2 cellular contexts compared by ENCODE assay signal in genomic region chr5:141366016-141366896, GRCh38.
TF ChIP-seq lines count a peak whose summit lies in the region.

No MANE protein-coding gene starts in this region.

TF ChIP-seq in liver, 16 proteins besides CTCF, POLR2A, EP300 and RAD21:
- no peak for TF ChIP-seq RXRA (IDR thresholded peaks at IDR 0.05)
- no peak for TF ChIP-seq EGR1 (IDR thresholded peaks at IDR 0.05; ENCODE audit: low read depth in 2 of 2)
- no peak for TF ChIP-seq FOXA2 (IDR thresholded peaks at IDR 0.05)
- no peak for TF ChIP-seq REST (IDR thresholded peaks at IDR 0.05)
- TF ChIP-seq HNF4A (conservative IDR thresholded peaks at IDR 0.05) = no peak
- TF ChIP-seq SP1 (IDR thresholded peaks at IDR 0.05) = no peak
- TF ChIP-seq TAF1 (conservative IDR thresholded peaks at IDR 0.05) = no peak
- no peak for TF ChIP-seq HNF4G (IDR thresholded peaks at IDR 0.05)
- no peak for TF ChIP-seq YY1 (IDR thresholded peaks at IDR 0.05)
TF ChIP-seq in liver: peak in this region for 0.

TF ChIP-seq in HepG2, 621 proteins besides CTCF, POLR2A, EP300 and RAD21:
- TF ChIP-seq ZNF549 (CRISPR knock-in tag; IDR thresholded peaks at IDR 0.05) (no peak), JDP2 (CRISPR knock-in tag; IDR thresholded peaks at IDR 0.05; ENCODE audit: borderline replicate concordance) (no peak), HMG20B (CRISPR knock-in tag; conservative IDR thresholded peaks at IDR 0.05) (no peak), REL (CRISPR knock-in tag; conservative IDR thresholded peaks at IDR 0.05) (no peak), ZNF816 (CRISPR knock-in tag; IDR thresholded peaks at IDR 0.05; ENCODE audit: borderline replicate concordance) (no peak), PHB2 (IDR thresholded peaks at IDR 0.05; ENCODE audit: partially characterized antibody) (no peak), ZHX2 (IDR thresholded peaks at IDR 0.05; ENCODE audit: low read depth) (no peak), ZHX2 (CRISPR knock-in tag; IDR thresholded peaks at IDR 0.05; ENCODE audit: borderline replicate concordance) (no peak), ZNF432 (CRISPR knock-in tag; IDR thresholded peaks at IDR 0.05; ENCODE audit: borderline replicate concordance) (no peak), ZFP1 (CRISPR knock-in tag; IDR thresholded peaks at IDR 0.05) (no peak), TBX2 (CRISPR knock-in tag; IDR thresholded peaks at IDR 0.05; ENCODE audit: borderline replicate concordance) (no peak), ARID4A (CRISPR knock-in tag; IDR thresholded peaks at IDR 0.05; ENCODE audit: borderline replicate concordance) (no peak), MYNN (CRISPR knock-in tag; IDR thresholded peaks at IDR 0.05; ENCODE audit: low read depth) (no peak), PRDM10 (CRISPR knock-in tag; IDR thresholded peaks at IDR 0.05; ENCODE audit: low read depth) (no peak)
TF ChIP-seq in HepG2: peak in this region for 0.
